In genomic region chr7:134174797-134175261, GRCh38 we compare ENCODE assay signal across 8 cellular contexts. TPM values are rescaled to one million over a fixed set of nuclear protein-coding genes. Genes with fewer than 3 reads are reported as not detected.
DNase-seq lines count a peak whose midpoint lies in the region; ATAC-seq and TF ChIP-seq lines count a peak whose summit lies in the region.

No MANE protein-coding gene starts in this region.

- ATAC-seq in GM19035 (IDR thresholded peaks at IDR 0.05; ENCODE audit: unreplicated experiment) = peak; percentile 95
- peak; percentile 86 for ATAC-seq in HG03159 (IDR thresholded peaks at IDR 0.05; ENCODE audit: unreplicated experiment)

- no peak for TF ChIP-seq CTCF in AG09309 (IDR thresholded peaks at IDR 0.05; ENCODE audit: control insufficient read depth, insufficient read depth, low read depth, low read length, missing control alignments)
- no peak for TF ChIP-seq CTCF in transverse colon (IDR thresholded peaks at IDR 0.05)

- DNase-seq in AG09309 (ENCODE audit: low read depth) (peak; percentile 34), SKM-1 (lab: John Stamatoyannopoulos, UW; ENCODE audit: unreplicated experiment) (peak; percentile 77), inferior parietal cortex (ENCODE audit: extremely low spot score) (peak; percentile 22), transverse colon (no peak)
- no peak for DNase-seq in activated T-cell treated with anti-CD3 and anti-CD28 coated beads, Interleukin-2, amount 50 U/mL, for 48 hours
- DNase-seq in activated CD8-positive, alpha-beta memory T cell treated with anti-CD3 and anti-CD28 coated beads, Interleukin-2, amount 50 U/mL, for 48 hours = no peak

- no peaks in the 10 kb centered on the region for H3K9me3 ChIP-seq in transverse colon

- in situ Hi-C loops in transverse colon (cut with MboI; ENCODE audit: low pct_ligation_motif_present in 1 of 4, low pct_unique_long_range_greater_than_20kb in 1 of 4, low sequenced_read_pairs in 3 of 4) = no loop called here

- no peak overlapping the region for H3K27ac ChIP-seq in transverse colon

- no peaks in the 10 kb centered on the region for H3K36me3 ChIP-seq in transverse colon

- no peak for TF ChIP-seq EP300 in transverse colon (IDR thresholded peaks at IDR 0.05; ENCODE audit: low read depth)

- intact Hi-C loops in transverse colon (cut with DNase I; ENCODE audit: low total_unique reads) = no loop called here

- 47 to 56% methylated on average over 2 of the region's 2 CpGs for WGBS in transverse colon (ENCODE audit: low coverage in 1 of 2), 2 donors

- TF ChIP-seq POLR2A in transverse colon (IDR thresholded peaks at IDR 0.05) = no peak

- H3K4me3 ChIP-seq in AG09309 (ENCODE audit: control insufficient read depth, low read depth, low read length) (no peak overlapping the region), transverse colon (no peak overlapping the region)

- H3K4me1 ChIP-seq in transverse colon = no peaks in the 10 kb centered on the region

- no peaks in the 10 kb centered on the region for H3K27me3 ChIP-seq in transverse colon

RNA-seq across cellular contexts. Expression of gene LRGUK, which starts 47.7 kb away (rescaled TPM):
- 1 to 10 TPM in 2 of 4 donors, under 1 TPM in 2; 0.48 to 9.4 (median 3.3) TPM for total RNA-seq in transverse colon

Comparison
In these comparisons a context has a peak if more than half of its experiments do, and no peak if none do; other contexts are left out.
1. DNase-seq: peak in AG09309 (single experiment), SKM-1 (single experiment) and inferior parietal cortex (single experiment); none in transverse colon (single experiment), activated T-cell treated with anti-CD3 and anti-CD28 coated beads, Interleukin-2, amount 50 U/mL, for 48 hours (0 of 2) and activated CD8-positive, alpha-beta memory T cell treated with anti-CD3 and anti-CD28 coated beads, Interleukin-2, amount 50 U/mL, for 48 hours (single experiment).